ENCODE assay signal across 22 cellular contexts in the genomic region with DNA sequence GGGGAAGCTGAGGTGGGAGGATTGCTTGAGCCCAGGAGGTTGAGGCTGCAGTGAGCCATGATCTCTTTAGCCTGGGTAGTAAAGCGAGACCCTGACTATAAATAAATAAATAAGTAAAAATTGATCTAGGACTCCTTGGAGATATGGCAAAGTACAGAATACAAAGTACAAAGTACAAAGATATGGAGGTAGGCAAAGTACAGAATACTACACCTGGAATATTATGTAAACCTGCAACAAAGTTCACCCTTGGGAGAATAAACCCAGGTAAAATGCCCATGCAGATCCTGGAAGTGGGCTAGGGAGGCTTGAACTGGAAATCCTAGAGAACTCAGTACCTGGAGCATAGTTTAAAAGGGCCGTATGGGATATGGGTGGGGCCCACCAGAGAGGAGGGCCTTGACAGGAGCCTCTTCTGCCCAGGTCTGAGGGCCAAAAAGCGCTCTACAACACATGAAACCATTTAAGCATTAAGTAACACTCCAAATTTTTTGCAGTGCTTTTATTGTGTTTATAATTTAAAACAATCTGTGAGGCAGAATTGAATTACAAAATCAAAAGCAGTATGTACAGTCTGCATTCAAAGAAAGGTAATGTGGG.
"Had no signal": no experiment of that assay in that cellular context is flagged by ENCODE, and none has a peak within 500 bp of the region (broad histone marks: within the 10 kb centered on the region; RNA-seq: fewer than 3 reads in every experiment).

No MANE protein-coding gene starts in this region.

- H3K36me3 ChIP-seq: prostate gland had no signal

- H3K27me3 Mint-ChIP-seq: activated CD4-positive, alpha-beta memory T cell treated with anti-CD3 and anti-CD28 coated beads, Interleukin-2, amount 10 ng/mL, durations not matched to agents 7 days and 5 days; activated naive CD8-positive, alpha-beta T cell treated with anti-CD3 and anti-CD28 coated beads for 36 hours had no signal

- H3K9me3 Mint-ChIP-seq: activated CD4-positive, alpha-beta memory T cell treated with anti-CD3 and anti-CD28 coated beads, Interleukin-2, amount 10 ng/mL, durations not matched to agents 7 days and 5 days; activated naive CD8-positive, alpha-beta T cell treated with anti-CD3 and anti-CD28 coated beads for 36 hours; activated T-cell treated with anti-CD3 and anti-CD28 coated beads, Interleukin-2, amount 50 U/mL, for 4 hours; endodermal cell; natural killer cell; WTC11 had no signal

- FAIRE-seq: keratinocyte, TTC549 had no signal

- ATAC-seq: activated T-cell treated with anti-CD3 and anti-CD28 coated beads, Interleukin-2, amount 50 U/mL, for 4 hours; left ventricle myocardium superior; natural killer cell; right cardiac atrium; WTC11 had no signal

- H3K4me3 ChIP-seq: prostate gland, skin epidermis, thoracic aorta had no signal

- H3K4me3 Mint-ChIP-seq: activated CD4-positive, alpha-beta memory T cell treated with anti-CD3 and anti-CD28 coated beads, Interleukin-2, amount 10 ng/mL, durations not matched to agents 7 days and 5 days; activated naive CD8-positive, alpha-beta T cell treated with anti-CD3 and anti-CD28 coated beads for 36 hours; activated T-cell treated with anti-CD3 and anti-CD28 coated beads, Interleukin-2, amount 50 U/mL, for 4 hours; endodermal cell; natural killer cell; WTC11 had no signal

- H3K4me1 Mint-ChIP-seq: WTC11 had no signal

- DNase-seq: activated CD4-positive, alpha-beta memory T cell treated with anti-CD3 and anti-CD28 coated beads, Interleukin-2, amount 10 ng/mL, durations not matched to agents 7 days and 5 days; activated CD4-positive, alpha-beta T cell treated with anti-CD3 and anti-CD28 coated beads for 4 hours; activated gamma-delta T cell; activated naive CD8-positive, alpha-beta T cell treated with anti-CD3 and anti-CD28 coated beads for 36 hours; activated T-cell treated with anti-CD3 and anti-CD28 coated beads, Interleukin-2, amount 50 U/mL, for 4 hours; amygdala; cerebellar nuclear complex; endodermal cell; erythroblast; left ventricle myocardium superior; mesendoderm; natural killer cell; occipital lobe; right cardiac atrium; stimulated activated CD4-positive, alpha-beta T cell treated with anti-CD3 and anti-CD28 coated beads, Interleukin-4, amount 100 ng/mL, for 24 hours; stimulated activated naive CD4-positive, alpha-beta T cell treated with Interleukin-2 at 50 U/mL for 16 hours had no signal

- H3K27ac Mint-ChIP-seq: activated CD4-positive, alpha-beta memory T cell treated with anti-CD3 and anti-CD28 coated beads, Interleukin-2, amount 10 ng/mL, durations not matched to agents 7 days and 5 days; activated naive CD8-positive, alpha-beta T cell treated with anti-CD3 and anti-CD28 coated beads for 36 hours; endodermal cell; natural killer cell; WTC11 had no signal

- H3K9me3 ChIP-seq: prostate gland, thoracic aorta had no signal

- H3K36me3 Mint-ChIP-seq: natural killer cell had no signal

- H3K27ac ChIP-seq: prostate gland, thoracic aorta had no signal
